6 cellular contexts compared by ENCODE assay signal in genomic region chr10:96545558-96545957, GRCh38. TPM values are rescaled to one million over a fixed set of nuclear protein-coding genes. Genes with fewer than 3 reads are reported as not detected.
"Had no signal": no experiment of that assay in that cellular context is flagged by ENCODE, and none has a peak within 500 bp of the region (broad histone marks: within the 10 kb centered on the region; RNA-seq: fewer than 3 reads in every experiment).

No MANE protein-coding gene starts in this region.

RNA-seq across cellular contexts. Expression of gene TLL2, which starts 31.8 kb away (rescaled TPM):
- total RNA-seq: activated CD8-positive, alpha-beta memory T cell treated with anti-CD3 and anti-CD28 coated beads for 36 hours; activated naive CD8-positive, alpha-beta T cell treated with anti-CD3 and anti-CD28 coated beads, Interleukin-2, amount 10 ng/mL, durations not matched to agents 7 days and 5 days; activated T-cell treated with anti-CD3 and anti-CD28 coated beads, Interleukin-2, amount 50 U/mL, for 4 hours; activated T-helper 1 cell treated with anti-CD3 and anti-CD28 coated beads, Interleukin-12 subunit alpha, Interleukin-12 subunit beta, Interleukin-2, Interleukin-4 antibody, amounts not matched to agents 30 ng/mL and 10 ng/mL and 1 ng/mL, durations not matched to agents 14 hours and 24 hours and 36 hours; activated T-helper 17 cell treated with anti-CD3 and anti-CD28 coated beads, Interleukin-2, amount 50 U/mL, for 72 hours; ascending aorta had no signal
